In genomic region chr11:115377882-115378296, GRCh38 we compare ENCODE assay signal across 1 cellular context.
TF ChIP-seq lines count a peak whose summit lies in the region.

No MANE protein-coding gene starts in this region.

TF ChIP-seq in HepG2, 621 proteins besides CTCF, POLR2A, EP300 and RAD21 (continued from another document and continues in another):
- TF ChIP-seq ZBTB39 (CRISPR knock-in tag; IDR thresholded peaks at IDR 0.05) (no peak), FOXK1 (CRISPR knock-in tag; IDR thresholded peaks at IDR 0.05; ENCODE audit: borderline replicate concordance, low read depth) (peak; percentile 83; the same call in 1 of the 2 replicates), ZNF850 (CRISPR knock-in tag; conservative IDR thresholded peaks at IDR 0.05) (no peak), ATF4 (CRISPR knock-in tag; IDR thresholded peaks at IDR 0.05) (no peak; a peak in 1 of 4 replicates), ZNF17 (CRISPR knock-in tag; IDR thresholded peaks at IDR 0.05) (no peak), NBN (conservative IDR thresholded peaks at IDR 0.05) (no peak), NCOR1 (IDR thresholded peaks at IDR 0.05; ENCODE audit: borderline replicate concordance, low read length) (no peak), NAIF1 (CRISPR knock-in tag; IDR thresholded peaks at IDR 0.05; ENCODE audit: borderline replicate concordance) (no peak), CENPT (CRISPR knock-in tag; IDR thresholded peaks at IDR 0.05; ENCODE audit: low read depth) (no peak), KMT2B (CRISPR knock-in tag; IDR thresholded peaks at IDR 0.05) (no peak), ZMAT5 (CRISPR knock-in tag; IDR thresholded peaks at IDR 0.05; ENCODE audit: borderline replicate concordance, low read depth) (no peak), ZFAT (CRISPR knock-in tag; conservative IDR thresholded peaks at IDR 0.05) (no peak), REXO4 (CRISPR knock-in tag; IDR thresholded peaks at IDR 0.05; ENCODE audit: borderline replicate concordance) (no peak), MED8 (CRISPR knock-in tag; IDR thresholded peaks at IDR 0.05; ENCODE audit: insufficient replicate concordance) (no peak), ZNF251 (CRISPR knock-in tag; IDR thresholded peaks at IDR 0.05) (no peak), ZNF276 (CRISPR knock-in tag; IDR thresholded peaks at IDR 0.05; ENCODE audit: low read depth) (no peak), REPIN1 (CRISPR knock-in tag; IDR thresholded peaks at IDR 0.05; ENCODE audit: borderline replicate concordance, low read depth) (peak; percentile 38; the same call in 1 of the 2 replicates), ZNF557 (CRISPR knock-in tag; IDR thresholded peaks at IDR 0.05) (no peak), SAFB2 (CRISPR knock-in tag; IDR thresholded peaks at IDR 0.05; ENCODE audit: borderline replicate concordance, low read depth) (no peak), HMG20A (CRISPR knock-in tag; IDR thresholded peaks at IDR 0.05; ENCODE audit: borderline replicate concordance) (peak; percentile 76; the same call in 1 of the 2 replicates), MXD3 (CRISPR knock-in tag; IDR thresholded peaks at IDR 0.05) (no peak), KDM6A (CRISPR knock-in tag; IDR thresholded peaks at IDR 0.05; ENCODE audit: low read depth) (0 out of 2 replicates have a peak, but pooled peaks have one; percentile 19), ZBTB26 (CRISPR knock-in tag; IDR thresholded peaks at IDR 0.05; ENCODE audit: borderline replicate concordance) (no peak), ZNF333 (CRISPR knock-in tag; IDR thresholded peaks at IDR 0.05; ENCODE audit: borderline replicate concordance) (no peak), ZNF12 (CRISPR knock-in tag; IDR thresholded peaks at IDR 0.05) (peak; percentile 99), SATB2 (CRISPR knock-in tag; IDR thresholded peaks at IDR 0.05) (no peak), SNAPC2 (CRISPR knock-in tag; IDR thresholded peaks at IDR 0.05) (no peak), MATR3 (CRISPR knock-in tag; IDR thresholded peaks at IDR 0.05) (no peak), AKNA (CRISPR knock-in tag; IDR thresholded peaks at IDR 0.05; ENCODE audit: borderline replicate concordance) (no peak), ZSCAN22 (CRISPR knock-in tag; IDR thresholded peaks at IDR 0.05) (no peak), SPEN (CRISPR knock-in tag; IDR thresholded peaks at IDR 0.05; ENCODE audit: low read depth) (no peak), ZNF326 (CRISPR knock-in tag; IDR thresholded peaks at IDR 0.05; ENCODE audit: borderline replicate concordance) (no peak), MTA3 (CRISPR knock-in tag; IDR thresholded peaks at IDR 0.05) (no peak), GRHL1 (CRISPR knock-in tag; conservative IDR thresholded peaks at IDR 0.05) (no peak), MNT (IDR thresholded peaks at IDR 0.05) (no peak), ZIK1 (CRISPR knock-in tag; IDR thresholded peaks at IDR 0.05; ENCODE audit: borderline replicate concordance, low read depth) (no peak), ZNF121 (CRISPR knock-in tag; IDR thresholded peaks at IDR 0.05) (no peak), FOXP4 (CRISPR knock-in tag; IDR thresholded peaks at IDR 0.05) (peak; percentile 85), ZBTB33 (CRISPR knock-in tag; IDR thresholded peaks at IDR 0.05) (no peak)
